ENCODE assay signal across 20 cellular contexts in the genomic region with DNA sequence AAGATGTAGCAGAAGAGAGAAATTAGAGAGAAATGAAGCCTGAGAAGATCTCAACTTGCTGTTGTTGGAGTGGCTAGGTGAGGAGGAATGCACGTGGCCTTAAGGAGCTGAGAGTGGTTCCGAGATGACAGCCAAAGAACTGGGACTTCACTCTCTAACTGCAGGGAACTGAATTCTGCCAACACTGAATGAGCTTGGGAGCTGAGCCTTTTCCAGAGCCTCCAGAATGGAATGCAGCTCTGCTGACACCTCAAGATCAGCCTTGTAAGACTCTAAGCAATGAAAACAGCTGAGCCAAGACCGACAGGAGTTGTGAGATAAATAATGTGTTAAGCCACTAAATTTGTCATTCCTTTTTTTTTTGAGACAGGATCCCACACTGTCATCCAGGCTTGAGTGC.
DNase-seq lines count a peak whose midpoint lies in the region; FAIRE-seq and TF ChIP-seq lines count a peak whose summit lies in the region.
"Had no signal": no experiment of that assay in that cellular context is flagged by ENCODE, and none has a peak within 500 bp of the region (broad histone marks: within the 10 kb centered on the region; RNA-seq: fewer than 3 reads in every experiment).

No MANE protein-coding gene starts in this region.

- H3K4me1 Mint-ChIP-seq in CD8-positive, alpha-beta memory T cell, result no peaks in the 10 kb centered on the region
- H3K4me1 Mint-ChIP-seq: CD4-positive, CD25-positive, alpha-beta regulatory T cell; H9 had no signal

- H3K9me3 ChIP-seq in esophagus squamous epithelium, result no peaks in the 10 kb centered on the region
- no peaks in the 10 kb centered on the region for H3K9me3 ChIP-seq in CD8-positive, alpha-beta memory T cell (ENCODE audit: low read length)
- H3K9me3 ChIP-seq: BE2C, Caco-2 had no signal

- CTCF ChIA-PET in CD8-positive, alpha-beta memory T cell (lab: Charles Lee), result no interaction called here

- intact Hi-C loops in esophagus squamous epithelium (cut with DNase I), result no loop called here

- DNase-seq in G401 (ENCODE audit: low spot score) (peak; percentile 76), bronchial epithelial cell (ENCODE audit: low read depth) (no peak), islet precursor cell (peak; percentile 55), pons (ENCODE audit: low spot score) (peak; percentile 11), esophagus squamous epithelium (lab: John Stamatoyannopoulos, UW) (no peak), GM03348 (ENCODE audit: low spot score) (no peak), KG1 (lab: John Stamatoyannopoulos, UW) (no peak)
- DNase-seq in CD8-positive, alpha-beta memory T cell, result no peak
- DNase-seq: ACHN; BE2C; Caco-2; CD4-positive, CD25-positive, alpha-beta regulatory T cell; DMS79; GOT3; H9; KBM-7 had no signal

- H3K4me1 ChIP-seq in esophagus squamous epithelium, result no peaks in the 10 kb centered on the region
- H3K4me1 ChIP-seq in CD8-positive, alpha-beta memory T cell (ENCODE audit: insufficient read depth, low read length), result no peaks in the 10 kb centered on the region
- H3K4me1 ChIP-seq: BE2C, Caco-2 had no signal

- WGBS in esophagus squamous epithelium, 2 donors, result 58 to 70% methylated on average over 3 of the region's 3 CpGs

- POLR2A ChIA-PET in CD8-positive, alpha-beta memory T cell (lab: Charles Lee), result no interaction called here

- H3K27ac ChIP-seq in esophagus squamous epithelium, result no peak overlapping the region
- no peak overlapping the region for H3K27ac ChIP-seq in CD8-positive, alpha-beta memory T cell (ENCODE audit: low read depth, low read length)

- H3K36me3 Mint-ChIP-seq in CD8-positive, alpha-beta memory T cell, result no peaks in the 10 kb centered on the region
- H3K36me3 Mint-ChIP-seq: CD4-positive, CD25-positive, alpha-beta regulatory T cell; IgD-negative memory B cell had no signal

- H3K36me3 ChIP-seq in bronchial epithelial cell (ENCODE audit: control insufficient read depth, insufficient read depth, low read length), result no peaks in the 10 kb centered on the region
- H3K36me3 ChIP-seq in esophagus squamous epithelium, result no peaks in the 10 kb centered on the region
- H3K36me3 ChIP-seq in CD8-positive, alpha-beta memory T cell (ENCODE audit: insufficient read depth, low read length), result no peaks in the 10 kb centered on the region
- H3K36me3 ChIP-seq: BE2C had no signal

- no peak overlapping the region for H3K4me3 Mint-ChIP-seq in CD8-positive, alpha-beta memory T cell
- H3K4me3 Mint-ChIP-seq: CD4-positive, CD25-positive, alpha-beta regulatory T cell; H9; IgD-negative memory B cell had no signal

- no peak overlapping the region for H3K4me3 ChIP-seq in bronchial epithelial cell (ENCODE audit: low read depth, low read length)
- no peak overlapping the region for H3K4me3 ChIP-seq in esophagus squamous epithelium
- no peak overlapping the region for H3K4me3 ChIP-seq in CD8-positive, alpha-beta memory T cell (ENCODE audit: low read length)

- TF ChIP-seq CTCF in bronchial epithelial cell (IDR thresholded peaks at IDR 0.05; ENCODE audit: insufficient read depth, low read length, severe bottlenecking) (no peak), esophagus squamous epithelium (IDR thresholded peaks at IDR 0.05) (no peak)

- H3K27me3 Mint-ChIP-seq in CD8-positive, alpha-beta memory T cell, result no peaks in the 10 kb centered on the region
- H3K27me3 Mint-ChIP-seq: CD4-positive, CD25-positive, alpha-beta regulatory T cell; IgD-negative memory B cell had no signal

- no peak for TF ChIP-seq POLR2A in esophagus squamous epithelium (IDR thresholded peaks at IDR 0.05)

- no peak overlapping the region for H3K27ac Mint-ChIP-seq in CD8-positive, alpha-beta memory T cell
- H3K27ac Mint-ChIP-seq: CD4-positive, CD25-positive, alpha-beta regulatory T cell; H9; IgD-negative memory B cell had no signal

- in situ Hi-C loops in G401 (cut with HindIII; ENCODE audit: low sequenced_read_pairs), result no loop called here

- H3K27me3 ChIP-seq in bronchial epithelial cell (ENCODE audit: control insufficient read depth, insufficient read depth, low read length) (no peaks in the 10 kb centered on the region), esophagus squamous epithelium (no peaks in the 10 kb centered on the region)
- H3K27me3 ChIP-seq in CD8-positive, alpha-beta memory T cell (ENCODE audit: insufficient read depth, low read length, poor library complexity, severe bottlenecking), result no peaks in the 10 kb centered on the region
- H3K27me3 ChIP-seq: BE2C had no signal

- peak; percentile 23 for FAIRE-seq in bronchial epithelial cell (lab: Jason Lieb, UNC)
- FAIRE-seq: A204.1, GM12891, HepG2 had no signal

- peaks cover 0 to 9% (median 8%) of the 10 kb centered on the region in 5 donors for H3K9me3 Mint-ChIP-seq in CD8-positive, alpha-beta memory T cell
- H3K9me3 Mint-ChIP-seq: H9 had no signal

Comparison
In these comparisons a context has a peak if more than half of its experiments do, and no peak if none do; other contexts are left out.
1. DNase-seq: peak in G401 (single experiment), islet precursor cell (single experiment) and pons (single experiment); none in bronchial epithelial cell (single experiment), esophagus squamous epithelium (single experiment), GM03348 (single experiment), KG1 (single experiment) and CD8-positive, alpha-beta memory T cell (0 of 5).